ENCODE assay signal across 2 cellular contexts in genomic region chr1:154986736-154987135, GRCh38. TPM values are rescaled to one million over a fixed set of nuclear protein-coding genes. Genes with fewer than 3 reads are reported as not detected.
"Had no signal": no experiment of that assay in that cellular context is flagged by ENCODE, and none has a peak within 500 bp of the region (broad histone marks: within the 10 kb centered on the region; RNA-seq: fewer than 3 reads in every experiment).

No MANE protein-coding gene starts in this region.

RNA-seq across cellular contexts. Expression of gene LENEP, which starts 6.7 kb away (rescaled TPM):
- total RNA-seq: activated CD8-positive, alpha-beta T cell treated with anti-CD3 and anti-CD28 coated beads for 36 hours; T-helper 17 cell had no signal
